33 cellular contexts compared by ENCODE assay signal in the genomic region with DNA sequence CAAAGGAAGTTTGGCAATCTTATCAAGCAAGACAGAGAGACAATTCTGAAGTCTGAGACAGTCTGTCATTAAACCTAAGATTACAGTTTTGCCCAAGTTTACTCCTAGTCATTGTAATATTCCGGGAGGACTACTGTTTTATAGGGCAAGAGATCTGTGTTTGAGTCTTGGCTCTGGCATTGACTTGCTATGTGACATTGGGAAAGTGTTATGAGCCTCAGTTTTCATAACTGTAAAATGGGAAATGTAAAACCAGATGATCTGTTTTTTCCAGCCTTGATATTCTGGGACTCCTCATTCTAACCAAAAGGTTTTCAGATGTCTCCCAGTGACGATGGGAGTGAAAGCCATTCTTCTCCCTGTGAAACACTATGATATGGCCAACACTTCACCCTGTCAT. TPM values are rescaled to one million over a fixed set of nuclear protein-coding genes. Genes with fewer than 3 reads are reported as not detected.
"Had no signal": no experiment of that assay in that cellular context is flagged by ENCODE, and none has a peak within 500 bp of the region (broad histone marks: within the 10 kb centered on the region; RNA-seq: fewer than 3 reads in every experiment).

No MANE protein-coding gene starts in this region.

- H3K4me1 ChIP-seq: stomach, suprapubic skin, testis, thyroid gland, tibial artery, tibial nerve, transverse colon, upper lobe of left lung, upper lobe of right lung, uterus, vagina had no signal

- H3K9me3 Mint-ChIP-seq: stimulated activated effector memory CD8-positive, alpha-beta T cell treated with anti-CD3 and anti-CD28 coated beads, Interleukin-12 subunit alpha, Interleukin-12 subunit beta, amount 100 ng/mL, for 72 hours; stimulated activated memory B cell treated with anti-CD40 and anti-IgM and Interleukin-4, amounts not matched to agents 10 μg/mL and 1 μg/mL and 100 μg/mL, for 72 hours; stimulated activated naive CD8-positive, alpha-beta T cell treated with anti-CD3 and anti-CD28 coated beads, Interleukin-15, amount 100 ng/mL, for 72 hours; stimulated activated naive CD8-positive, alpha-beta T cell treated with anti-CD3 and anti-CD28 coated beads, Interleukin-15, Interleukin-2, amounts not matched to agents 100 ng/mL and 50 ng/mL, for 24 hours had no signal

- H3K4me1 Mint-ChIP-seq: stimulated activated effector memory CD8-positive, alpha-beta T cell treated with anti-CD3 and anti-CD28 coated beads, Interleukin-12 subunit alpha, Interleukin-12 subunit beta, amount 100 ng/mL, for 72 hours; stimulated activated memory B cell treated with anti-CD40 and anti-IgM and Interleukin-4, amounts not matched to agents 10 μg/mL and 1 μg/mL and 100 μg/mL, for 72 hours; stimulated activated naive B cell treated with anti-CD40 and anti-IgM and Interleukin-4, amounts not matched to agents 10 μg/mL and 1 μg/mL and 100 μg/mL, for 72 hours; stimulated activated naive CD8-positive, alpha-beta T cell treated with anti-CD3 and anti-CD28 coated beads, Interleukin-15, amount 100 ng/mL, for 72 hours had no signal

- H3K4me3 ChIP-seq: stomach, suprapubic skin, testis, thoracic aorta, thyroid gland, tibial artery, tibial nerve, transverse colon, upper lobe of left lung, upper lobe of right lung, uterus, vagina had no signal

- DNase-seq: stimulated activated CD4-positive, alpha-beta T cell treated with anti-CD3 and anti-CD28 coated beads, Interleukin-2, amount 100 ng/mL, for 48 hours; stimulated activated CD4-positive, alpha-beta T cell treated with anti-CD3 and anti-CD28 coated beads, Interleukin-4, amount 100 ng/mL, for 1 hour; stimulated activated CD4-positive, alpha-beta T cell treated with anti-CD3 and anti-CD28 coated beads, Interleukin-4, amount 100 ng/mL, for 24 hours; stimulated activated CD4-positive, alpha-beta T cell treated with anti-CD3 and anti-CD28 coated beads, Interleukin-4, amount 100 ng/mL, for 4 hours; stimulated activated CD8-positive, alpha-beta memory T cell treated with anti-CD3 and anti-CD28 coated beads, Interleukin-4, amount 100 ng/mL, for 48 hours; stimulated activated naive B cell treated with anti-CD40 and anti-IgM and Interleukin-4, amounts not matched to agents 10 μg/mL and 1 μg/mL and 100 μg/mL, for 72 hours; stimulated activated naive CD4-positive, alpha-beta T cell; stimulated activated naive CD4-positive, alpha-beta T cell treated with Interleukin-2 at 50 U/mL for 16 hours; stimulated activated naive CD8-positive, alpha-beta T cell treated with anti-CD3 and anti-CD28 coated beads, Interleukin-15, amount 100 ng/mL, for 72 hours; stimulated activated naive CD8-positive, alpha-beta T cell treated with anti-CD3 and anti-CD28 coated beads, Interleukin-15, Interleukin-2, amounts not matched to agents 100 U/mL and 50 U/mL, for 24 hours; stomach; substantia nigra; testis; thyroid gland; tibial artery; transverse colon; trophoblast cell; upper lobe of left lung; upper lobe of right lung; uterus had no signal

- ATAC-seq: stimulated activated effector memory CD8-positive, alpha-beta T cell treated with anti-CD3 and anti-CD28 coated beads, Interleukin-12 subunit alpha, Interleukin-12 subunit beta, amount 100 ng/mL, for 72 hours; stimulated activated memory B cell treated with anti-CD40 and anti-IgM and Interleukin-4, amounts not matched to agents 10 μg/mL and 1 μg/mL and 100 μg/mL, for 72 hours; stimulated activated naive B cell treated with anti-CD40 and anti-IgM and Interleukin-4, amounts not matched to agents 10 μg/mL and 1 μg/mL and 100 μg/mL, for 72 hours; stimulated activated naive CD8-positive, alpha-beta T cell treated with anti-CD3 and anti-CD28 coated beads, Interleukin-15, amount 100 ng/mL, for 72 hours; stimulated activated naive CD8-positive, alpha-beta T cell treated with anti-CD3 and anti-CD28 coated beads, Interleukin-15, Interleukin-2, amounts not matched to agents 100 U/mL and 50 U/mL, for 24 hours; upper lobe of right lung had no signal

- FAIRE-seq: urothelium cell line had no signal

- H3K27ac ChIP-seq: stomach, suprapubic skin, testis, thoracic aorta, thyroid gland, tibial artery, tibial nerve, transverse colon, upper lobe of left lung, upper lobe of right lung, uterus, vagina had no signal

- H3K9me3 ChIP-seq: suprapubic skin, testis, thoracic aorta, thyroid gland, tibial artery, tibial nerve, transverse colon, upper lobe of left lung, upper lobe of right lung, uterus, vagina had no signal

- H3K27me3 ChIP-seq: testis, thyroid gland, tibial nerve, transverse colon, upper lobe of left lung, upper lobe of right lung, uterus, vagina had no signal

- H3K4me3 Mint-ChIP-seq: stimulated activated effector memory CD8-positive, alpha-beta T cell treated with anti-CD3 and anti-CD28 coated beads, Interleukin-12 subunit alpha, Interleukin-12 subunit beta, amount 100 ng/mL, for 72 hours; stimulated activated memory B cell treated with anti-CD40 and anti-IgM and Interleukin-4, amounts not matched to agents 10 μg/mL and 1 μg/mL and 100 μg/mL, for 72 hours; stimulated activated naive B cell treated with anti-CD40 and anti-IgM and Interleukin-4, amounts not matched to agents 10 μg/mL and 1 μg/mL and 100 μg/mL, for 72 hours; stimulated activated naive CD8-positive, alpha-beta T cell treated with anti-CD3 and anti-CD28 coated beads, Interleukin-15, amount 100 ng/mL, for 72 hours; stimulated activated naive CD8-positive, alpha-beta T cell treated with anti-CD3 and anti-CD28 coated beads, Interleukin-15, Interleukin-2, amounts not matched to agents 100 ng/mL and 50 ng/mL, for 24 hours; type B pancreatic cell had no signal

- H3K36me3 Mint-ChIP-seq: stimulated activated effector memory CD8-positive, alpha-beta T cell treated with anti-CD3 and anti-CD28 coated beads, Interleukin-12 subunit alpha, Interleukin-12 subunit beta, amount 100 ng/mL, for 72 hours; stimulated activated memory B cell treated with anti-CD40 and anti-IgM and Interleukin-4, amounts not matched to agents 10 μg/mL and 1 μg/mL and 100 μg/mL, for 72 hours; stimulated activated naive B cell treated with anti-CD40 and anti-IgM and Interleukin-4, amounts not matched to agents 10 μg/mL and 1 μg/mL and 100 μg/mL, for 72 hours; type B pancreatic cell had no signal

- H3K27ac Mint-ChIP-seq: stimulated activated effector memory CD8-positive, alpha-beta T cell treated with anti-CD3 and anti-CD28 coated beads, Interleukin-12 subunit alpha, Interleukin-12 subunit beta, amount 100 ng/mL, for 72 hours; stimulated activated memory B cell treated with anti-CD40 and anti-IgM and Interleukin-4, amounts not matched to agents 10 μg/mL and 1 μg/mL and 100 μg/mL, for 72 hours; stimulated activated naive B cell treated with anti-CD40 and anti-IgM and Interleukin-4, amounts not matched to agents 10 μg/mL and 1 μg/mL and 100 μg/mL, for 72 hours; stimulated activated naive CD8-positive, alpha-beta T cell treated with anti-CD3 and anti-CD28 coated beads, Interleukin-15, amount 100 ng/mL, for 72 hours; stimulated activated naive CD8-positive, alpha-beta T cell treated with anti-CD3 and anti-CD28 coated beads, Interleukin-15, Interleukin-2, amounts not matched to agents 100 ng/mL and 50 ng/mL, for 24 hours; type B pancreatic cell had no signal

- H3K36me3 ChIP-seq: stomach, suprapubic skin, thoracic aorta, thyroid gland, tibial artery, tibial nerve, transverse colon, upper lobe of left lung, upper lobe of right lung, uterus, vagina had no signal

RNA-seq across cellular contexts. Expression of a gene that starts 29.9 kb away (rescaled TPM):
- total RNA-seq: stomach, subcutaneous adipose tissue, suprapubic skin, temporal lobe, thoracic aorta, thyroid gland, transverse colon, upper lobe of left lung, upper lobe of right lung, ureter, uterus, vagina had no signal
- polyA plus RNA-seq: stomach, urinary bladder had no signal
